In genomic region chr14:30657606-30658163, GRCh38 we compare ENCODE assay signal across 9 cellular contexts. TPM values are rescaled to one million over a fixed set of nuclear protein-coding genes. Genes with fewer than 3 reads are reported as not detected.
DNase-seq lines count a peak whose midpoint lies in the region; ATAC-seq and TF ChIP-seq lines count a peak whose summit lies in the region.
"Had no signal": no experiment of that assay in that cellular context is flagged by ENCODE, and none has a peak within 500 bp of the region (broad histone marks: within the 10 kb centered on the region; RNA-seq: fewer than 3 reads in every experiment).

No MANE protein-coding gene starts in this region.

- H3K27me3 ChIP-seq in BE2C, result no peaks in the 10 kb centered on the region
- no peaks in the 10 kb centered on the region for H3K27me3 ChIP-seq in GM23338 (ENCODE audit: insufficient read depth)
- H3K27me3 ChIP-seq in adrenal gland, result no peaks in the 10 kb centered on the region
- no peaks in the 10 kb centered on the region for H3K27me3 ChIP-seq in left lung
- no peaks in the 10 kb centered on the region for H3K27me3 ChIP-seq in prostate gland (replicated peaks; ENCODE audit: insufficient read depth)

- no peak overlapping the region for H2AFZ ChIP-seq in GM23338

- H3K36me3 ChIP-seq in BE2C, result peaks cover 13% of the 10 kb centered on the region
- peaks cover 13% of the 10 kb centered on the region; the same call in 1 of the 2 replicates for H3K36me3 ChIP-seq in GM23338 (ENCODE audit: insufficient read depth)
- peaks cover 0 to 36% of the 10 kb centered on the region in 2 donors for H3K36me3 ChIP-seq in adrenal gland (replicated peaks in 1 of 2)
- peaks cover 0 to 70% of the 10 kb centered on the region in 2 donors for H3K36me3 ChIP-seq in left lung
- no peaks in the 10 kb centered on the region for H3K36me3 ChIP-seq in prostate gland

- H3K9me3 ChIP-seq in BE2C, result no peaks in the 10 kb centered on the region
- H3K9me3 ChIP-seq in adrenal gland (replicated peaks in 1 of 3), result no peaks in the 10 kb centered on the region
- H3K9me3 ChIP-seq in left lung, result no peaks in the 10 kb centered on the region
- no peaks in the 10 kb centered on the region for H3K9me3 ChIP-seq in prostate gland

- no peak overlapping the region for H3K4me3 Mint-ChIP-seq in GM23338

- no peaks in the 10 kb centered on the region for H3K27me3 Mint-ChIP-seq in GM23338 (ENCODE audit: insufficient read depth, low read depth, poor library complexity)

- no peaks in the 10 kb centered on the region for H3K9me2 ChIP-seq in GM23338 (ENCODE audit: insufficient read depth)

- intact Hi-C loops in adrenal gland (cut with DNase I) (loop anchor here in 1 of 2 donors (10.0 kb wide), 1 partner anchor 237 kb away; no protein-coding TSS in a partner anchor), left lung (cut with DNase I) (loop anchor here in 1 of 2 donors (10.0 kb wide), 1 partner anchor 247 kb away; no protein-coding TSS in a partner anchor), prostate gland (cut with DNase I) (loop anchor here (5.0 to 10.0 kb wide), 3 partner anchors 250 to 697 kb away; no protein-coding TSS in a partner anchor)

- H3K4me2 ChIP-seq in GM23338, result no peak overlapping the region

- H3K4me1 Mint-ChIP-seq in GM23338, result no peaks in the 10 kb centered on the region

- no peak for ATAC-seq in GM23338
- ATAC-seq in left lung, result peak; percentile 22

- no peaks in the 10 kb centered on the region for H3K9me3 Mint-ChIP-seq in GM23338

- peak; percentile 22; the same call in 1 of the 2 replicates for TF ChIP-seq CTCF in BE2C (IDR thresholded peaks at IDR 0.05; ENCODE audit: low read depth, low read length)
- TF ChIP-seq CTCF in GM23338 (conservative IDR thresholded peaks at IDR 0.05; ENCODE audit: low read depth in 2 of 2), result peak in 1 of 2 experiments; percentile 53; a peak in 3 of 4 replicates
- TF ChIP-seq CTCF in adrenal gland (IDR thresholded peaks at IDR 0.05), result peak in 5 of 6 experiments; percentile 22 to 49 (median 43)
- peak in 1 of 2 donors; percentile 30 for TF ChIP-seq CTCF in left lung (IDR thresholded peaks at IDR 0.05)
- TF ChIP-seq CTCF in prostate gland (IDR thresholded peaks at IDR 0.05), result peak in 2 of 4 experiments; percentile 42 to 43

- H3F3A ChIP-seq in GM23338 (replicated peaks; ENCODE audit: low read depth), result no peaks in the 10 kb centered on the region

- no peak for TF ChIP-seq POLR2A in adrenal gland (IDR thresholded peaks at IDR 0.05)
- no peak for TF ChIP-seq POLR2A in prostate gland (IDR thresholded peaks at IDR 0.05)

- H3K36me3 Mint-ChIP-seq in GM23338 (ENCODE audit: low read depth), result peaks cover 18% of the 10 kb centered on the region

- no peaks in the 10 kb centered on the region for H3K4me1 ChIP-seq in BE2C
- H3K4me1 ChIP-seq in GM23338 (ENCODE audit: insufficient read depth), result no peaks in the 10 kb centered on the region
- H3K4me1 ChIP-seq in adrenal gland (replicated peaks in 1 of 2), result no peaks in the 10 kb centered on the region
- H3K4me1 ChIP-seq in left lung, result peaks cover 0 to 8% of the 10 kb centered on the region in 2 donors
- no peaks in the 10 kb centered on the region for H3K4me1 ChIP-seq in prostate gland (replicated peaks)

- H4K20me1 ChIP-seq in GM23338 (replicated peaks; ENCODE audit: insufficient read depth), result no peaks in the 10 kb centered on the region

- no peak overlapping the region for H3K27ac Mint-ChIP-seq in GM23338

- H3K79me2 ChIP-seq in GM23338 (replicated peaks; ENCODE audit: insufficient read depth), result no peaks in the 10 kb centered on the region

- no peak overlapping the region for H3K27ac ChIP-seq in GM23338 (ENCODE audit: low read depth)
- H3K27ac ChIP-seq in adrenal gland, result no peak overlapping the region
- no peak overlapping the region for H3K27ac ChIP-seq in left lung
- no peak overlapping the region for H3K27ac ChIP-seq in prostate gland

- H3K4me3 ChIP-seq in BE2C (ENCODE audit: low read depth, low read length) (no peak overlapping the region), GM23338 (no peak overlapping the region), adrenal gland (no peak overlapping the region), left lung (no peak overlapping the region), prostate gland (no peak overlapping the region)

- in situ Hi-C loops in G401 (cut with HindIII; ENCODE audit: low sequenced_read_pairs), result no loop called here

- no peak for DNase-seq in BE2C
- DNase-seq in GM23338 (ENCODE audit: low spot score), result peak; percentile 39
- DNase-seq in adrenal gland, result no peak
- no peak for DNase-seq in left lung
- DNase-seq in central memory CD4-positive, alpha-beta T cell, result no peak
- no peak for DNase-seq in DMS114 treated with DMSO at 0.1 percent for 48 hours (lab: John Stamatoyannopoulos, UW; ENCODE audit: unreplicated experiment)
- DNase-seq in G401 (ENCODE audit: low spot score), result no peak
- DNase-seq in prostate gland (ENCODE audit: low spot score), result no peak
- DNase-seq: caudate nucleus had no signal

- WGBS in adrenal gland, 4 donors, result 39 to 41% (median 41%) methylated on average over 2 of the region's 2 CpGs
- 48% methylated on average over 2 of the region's 2 CpGs for WGBS in prostate gland

TF ChIP-seq in GM23338, 12 proteins besides CTCF, POLR2A, EP300 and RAD21 (continues in another document):
- TF ChIP-seq JUNB (IDR thresholded peaks at IDR 0.05; ENCODE audit: unreplicated experiment), result no peak
- no peak for TF ChIP-seq EZH2 (IDR thresholded peaks at IDR 0.05; ENCODE audit: low read depth, unreplicated experiment)
- TF ChIP-seq ZNF114 (CRISPR knock-in tag; IDR thresholded peaks at IDR 0.05), result no peak
- TF ChIP-seq REST (IDR thresholded peaks at IDR 0.05; ENCODE audit: unreplicated experiment), result no peak
- no peak for TF ChIP-seq STAT1 (IDR thresholded peaks at IDR 0.05; ENCODE audit: unreplicated experiment)

RNA-seq across cellular contexts. Expression of gene SCFD1, which starts 35.6 kb away (rescaled TPM):
- polyA plus RNA-seq in BE2C (2012; ENCODE audit: insufficient read depth, insufficient read length, low read depth), result 39.5 TPM
- total RNA-seq in GM23338 (2014; rRNA removed; shearing (Covaris generic)), result 77.6 and 80.2 TPM in 2 replicates
- 99.2 and 110 TPM in 2 replicates for polyA plus RNA-seq in GM23338 (2016; fragmentation: Nextera tagmentation; extraction: Ambion mirVana)
- total RNA-seq in adrenal gland, result 10 to 100 TPM; 22.9 to 85.1 (median 63.4) TPM
- polyA plus RNA-seq in adrenal gland, result 100 to 1,000 TPM; 115 to 147 (median 144) TPM
- 10 to 100 TPM; 74.5 to 85.7 TPM for total RNA-seq in left lung
- total RNA-seq in G401 (2014; rRNA removed; shearing (Covaris generic)), result 56.9 and 63.7 TPM in 2 replicates
- 10 to 100 TPM; 43.4 to 49.6 TPM for total RNA-seq in prostate gland
